ENCODE assay signal across 1 cellular context in the genomic region with DNA sequence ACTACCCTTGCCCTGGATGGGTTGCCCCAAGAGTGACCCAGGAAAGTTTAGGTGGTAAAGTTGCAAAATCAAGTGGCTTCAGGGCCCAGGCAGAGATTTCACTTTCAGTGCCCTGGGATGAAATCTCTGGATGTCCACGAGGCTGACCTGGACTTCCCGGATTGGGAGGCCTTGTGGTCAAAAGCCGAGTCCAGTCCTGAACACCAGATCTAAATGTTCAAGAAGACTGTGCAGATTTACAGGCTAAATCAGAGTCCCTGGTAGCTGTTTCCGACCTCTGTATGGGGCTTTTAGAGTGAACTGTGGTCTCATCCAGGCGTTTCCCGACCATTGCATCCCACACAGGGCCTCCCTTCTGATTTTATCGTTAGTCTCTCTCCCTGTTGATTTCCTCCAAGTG.
TF ChIP-seq lines count a peak whose summit lies in the region.

No MANE protein-coding gene starts in this region.

TF ChIP-seq in HepG2, 621 proteins besides CTCF, POLR2A, EP300 and RAD21:
- TF ChIP-seq ZNF335 (CRISPR knock-in tag; IDR thresholded peaks at IDR 0.05) (no peak), ZNF431 (CRISPR knock-in tag; IDR thresholded peaks at IDR 0.05; ENCODE audit: borderline replicate concordance, low read depth) (no peak), ZNF484 (CRISPR knock-in tag; IDR thresholded peaks at IDR 0.05; ENCODE audit: borderline replicate concordance, low read depth) (no peak), ONECUT2 (CRISPR knock-in tag; IDR thresholded peaks at IDR 0.05) (no peak)
- TF ChIP-seq, protein P1, sequence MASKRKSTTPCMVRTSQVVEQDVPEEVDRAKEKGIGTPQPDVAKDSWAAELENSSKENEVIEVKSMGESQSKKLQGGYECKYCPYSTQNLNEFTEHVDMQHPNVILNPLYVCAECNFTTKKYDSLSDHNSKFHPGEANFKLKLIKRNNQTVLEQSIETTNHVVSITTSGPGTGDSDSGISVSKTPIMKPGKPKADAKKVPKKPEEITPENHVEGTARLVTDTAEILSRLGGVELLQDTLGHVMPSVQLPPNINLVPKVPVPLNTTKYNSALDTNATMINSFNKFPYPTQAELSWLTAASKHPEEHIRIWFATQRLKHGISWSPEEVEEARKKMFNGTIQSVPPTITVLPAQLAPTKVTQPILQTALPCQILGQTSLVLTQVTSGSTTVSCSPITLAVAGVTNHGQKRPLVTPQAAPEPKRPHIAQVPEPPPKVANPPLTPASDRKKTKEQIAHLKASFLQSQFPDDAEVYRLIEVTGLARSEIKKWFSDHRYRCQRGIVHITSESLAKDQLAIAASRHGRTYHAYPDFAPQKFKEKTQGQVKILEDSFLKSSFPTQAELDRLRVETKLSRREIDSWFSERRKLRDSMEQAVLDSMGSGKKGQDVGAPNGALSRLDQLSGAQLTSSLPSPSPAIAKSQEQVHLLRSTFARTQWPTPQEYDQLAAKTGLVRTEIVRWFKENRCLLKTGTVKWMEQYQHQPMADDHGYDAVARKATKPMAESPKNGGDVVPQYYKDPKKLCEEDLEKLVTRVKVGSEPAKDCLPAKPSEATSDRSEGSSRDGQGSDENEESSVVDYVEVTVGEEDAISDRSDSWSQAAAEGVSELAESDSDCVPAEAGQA (IDR thresholded peaks at IDR 0.05; ENCODE audit: low read depth), result no peak
- TF ChIP-seq, protein P1 (CRISPR knock-in tag; IDR thresholded peaks at IDR 0.05; ENCODE audit: borderline replicate concordance), result no peak
- TF ChIP-seq, protein P2, sequence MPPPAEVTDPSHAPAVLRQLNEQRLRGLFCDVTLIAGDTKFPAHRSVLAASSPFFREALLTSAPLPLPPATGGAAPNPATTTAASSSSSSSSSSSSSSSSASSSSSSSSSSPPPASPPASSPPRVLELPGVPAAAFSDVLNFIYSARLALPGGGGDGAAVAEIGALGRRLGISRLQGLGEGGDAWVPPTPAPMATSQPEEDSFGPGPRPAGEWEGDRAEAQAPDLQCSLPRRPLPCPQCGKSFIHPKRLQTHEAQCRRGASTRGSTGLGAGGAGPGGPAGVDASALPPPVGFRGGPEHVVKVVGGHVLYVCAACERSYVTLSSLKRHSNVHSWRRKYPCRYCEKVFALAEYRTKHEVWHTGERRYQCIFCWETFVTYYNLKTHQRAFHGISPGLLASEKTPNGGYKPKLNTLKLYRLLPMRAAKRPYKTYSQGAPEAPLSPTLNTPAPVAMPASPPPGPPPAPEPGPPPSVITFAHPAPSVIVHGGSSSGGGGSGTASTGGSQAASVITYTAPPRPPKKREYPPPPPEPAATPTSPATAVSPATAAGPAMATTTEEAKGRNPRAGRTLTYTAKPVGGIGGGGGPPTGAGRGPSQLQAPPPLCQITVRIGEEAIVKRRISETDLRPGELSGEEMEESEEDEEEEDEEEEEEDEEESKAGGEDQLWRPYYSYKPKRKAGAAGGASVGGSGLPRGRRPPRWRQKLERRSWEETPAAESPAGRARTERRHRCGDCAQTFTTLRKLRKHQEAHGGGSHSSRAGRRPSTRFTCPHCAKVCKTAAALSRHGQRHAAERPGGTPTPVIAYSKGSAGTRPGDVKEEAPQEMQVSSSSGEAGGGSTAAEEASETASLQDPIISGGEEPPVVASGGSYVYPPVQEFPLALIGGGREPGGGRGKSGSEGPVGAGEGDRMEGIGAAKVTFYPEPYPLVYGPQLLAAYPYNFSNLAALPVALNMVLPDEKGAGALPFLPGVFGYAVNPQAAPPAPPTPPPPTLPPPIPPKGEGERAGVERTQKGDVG (CRISPR knock-in tag; IDR thresholded peaks at IDR 0.05; ENCODE audit: borderline replicate concordance), result no peak
- TF ChIP-seq, protein P3, sequence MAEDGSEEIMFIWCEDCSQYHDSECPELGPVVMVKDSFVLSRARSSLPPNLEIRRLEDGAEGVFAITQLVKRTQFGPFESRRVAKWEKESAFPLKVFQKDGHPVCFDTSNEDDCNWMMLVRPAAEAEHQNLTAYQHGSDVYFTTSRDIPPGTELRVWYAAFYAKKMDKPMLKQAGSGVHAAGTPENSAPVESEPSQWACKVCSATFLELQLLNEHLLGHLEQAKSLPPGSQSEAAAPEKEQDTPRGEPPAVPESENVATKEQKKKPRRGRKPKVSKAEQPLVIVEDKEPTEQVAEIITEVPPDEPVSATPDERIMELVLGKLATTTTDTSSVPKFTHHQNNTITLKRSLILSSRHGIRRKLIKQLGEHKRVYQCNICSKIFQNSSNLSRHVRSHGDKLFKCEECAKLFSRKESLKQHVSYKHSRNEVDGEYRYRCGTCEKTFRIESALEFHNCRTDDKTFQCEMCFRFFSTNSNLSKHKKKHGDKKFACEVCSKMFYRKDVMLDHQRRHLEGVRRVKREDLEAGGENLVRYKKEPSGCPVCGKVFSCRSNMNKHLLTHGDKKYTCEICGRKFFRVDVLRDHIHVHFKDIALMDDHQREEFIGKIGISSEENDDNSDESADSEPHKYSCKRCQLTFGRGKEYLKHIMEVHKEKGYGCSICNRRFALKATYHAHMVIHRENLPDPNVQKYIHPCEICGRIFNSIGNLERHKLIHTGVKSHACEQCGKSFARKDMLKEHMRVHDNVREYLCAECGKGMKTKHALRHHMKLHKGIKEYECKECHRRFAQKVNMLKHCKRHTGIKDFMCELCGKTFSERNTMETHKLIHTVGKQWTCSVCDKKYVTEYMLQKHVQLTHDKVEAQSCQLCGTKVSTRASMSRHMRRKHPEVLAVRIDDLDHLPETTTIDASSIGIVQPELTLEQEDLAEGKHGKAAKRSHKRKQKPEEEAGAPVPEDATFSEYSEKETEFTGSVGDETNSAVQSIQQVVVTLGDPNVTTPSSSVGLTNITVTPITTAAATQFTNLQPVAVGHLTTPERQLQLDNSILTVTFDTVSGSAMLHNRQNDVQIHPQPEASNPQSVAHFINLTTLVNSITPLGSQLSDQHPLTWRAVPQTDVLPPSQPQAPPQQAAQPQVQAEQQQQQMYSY (CRISPR knock-in tag; IDR thresholded peaks at IDR 0.05), result peak; percentile 82; the same call in 1 of the 2 replicates
- TF ChIP-seq, protein P4, sequence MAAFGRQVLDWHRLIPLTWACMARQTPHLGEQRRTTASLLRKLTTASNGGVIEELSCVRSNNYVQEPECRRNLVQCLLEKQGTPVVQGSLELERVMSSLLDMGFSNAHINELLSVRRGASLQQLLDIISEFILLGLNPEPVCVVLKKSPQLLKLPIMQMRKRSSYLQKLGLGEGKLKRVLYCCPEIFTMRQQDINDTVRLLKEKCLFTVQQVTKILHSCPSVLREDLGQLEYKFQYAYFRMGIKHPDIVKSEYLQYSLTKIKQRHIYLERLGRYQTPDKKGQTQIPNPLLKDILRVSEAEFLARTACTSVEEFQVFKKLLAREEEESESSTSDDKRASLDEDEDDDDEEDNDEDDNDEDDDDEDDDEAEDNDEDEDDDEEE (CRISPR knock-in tag; IDR thresholded peaks at IDR 0.05), result no peak
TF ChIP-seq in HepG2: peak in this region for 1.
